Comparison of ENCODE assay signal across 1 cellular context in the genomic region with DNA sequence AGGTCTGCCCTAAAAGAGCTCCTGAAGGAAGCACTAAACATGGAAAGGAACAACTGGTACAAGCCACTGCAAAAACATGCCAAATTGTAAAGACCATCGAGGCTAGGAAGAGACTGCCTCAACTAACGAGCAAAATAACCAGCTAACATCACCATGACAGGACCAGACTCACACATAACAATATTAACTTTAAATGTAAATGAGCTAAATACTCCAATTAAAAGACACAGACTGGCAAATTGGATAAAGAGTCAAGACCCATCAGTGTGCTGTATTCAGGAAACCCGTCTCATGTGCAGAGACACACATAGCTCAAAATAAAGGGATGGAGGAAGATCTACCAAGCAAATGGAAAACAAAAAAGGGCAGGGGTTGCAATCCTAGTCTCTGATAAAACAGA.
DNase-seq lines count a peak whose midpoint lies in the region; ATAC-seq, FAIRE-seq and TF ChIP-seq lines count a peak whose summit lies in the region.
"Not testable (repeated sequence)": the region's sequence is repeated elsewhere in the genome, so short reads cannot be mapped to it uniquely, and the experiment has no call there.

No MANE protein-coding gene starts in this region.

- not testable (repeated sequence) for H3K9me3 ChIP-seq in K562 (replicated peaks; ENCODE audit: control insufficient read depth, insufficient read depth, low read depth, low read length)

- TF ChIP-seq EP300 in K562 (IDR thresholded peaks at IDR 0.05; ENCODE audit: low read length) = not testable (repeated sequence)

- POLR2A ChIA-PET in K562 (lab: Yijun Ruan, JAX) = not testable (repeated sequence)

- not testable (repeated sequence) for TF ChIP-seq POLR2A in K562 (conservative IDR thresholded peaks at IDR 0.05)

- not testable (repeated sequence) for FAIRE-seq in K562 (lab: Jason Lieb, UNC)

- not testable (repeated sequence) for TF ChIP-seq CTCF in K562 (IDR thresholded peaks at IDR 0.05 in 2 of 3, conservative IDR thresholded peaks at IDR 0.05 in 1 of 3; ENCODE audit: insufficient read depth in 2 of 3, low read depth in 1 of 3, low read length in 3 of 3)

- not testable (repeated sequence) for H3K36me3 ChIP-seq in K562 (ENCODE audit: control insufficient read depth, insufficient read depth, low read length)

- H3K4me1 ChIP-seq in K562 (replicated peaks in 1 of 2; ENCODE audit: control insufficient read depth in 2 of 2, insufficient read depth in 2 of 2, low read length in 2 of 2) = not testable (repeated sequence)

- DNase-seq in K562 (ENCODE audit: extremely low read depth in 1 of 4, low spot score in 3 of 4) = not testable (repeated sequence)

- in situ Hi-C loops in K562 (cut with MboI) = not testable (repeated sequence)

- WGBS in K562 (ENCODE audit: insufficient coverage, low coverage, missing lambda C conversion rate) = 11% methylated on average over 3 of the region's 3 CpGs

- H4K20me1 ChIP-seq in K562 (replicated peaks; ENCODE audit: control insufficient read depth, insufficient read depth, low read length) = not testable (repeated sequence)

- H3K4me2 ChIP-seq in K562 (ENCODE audit: insufficient read depth, low read length) = not testable (repeated sequence)

- not testable (repeated sequence) for ATAC-seq in K562

- H3K27me3 ChIP-seq in K562 (ENCODE audit: control insufficient read depth in 2 of 2, insufficient read depth in 2 of 2, low read length in 2 of 2) = not testable (repeated sequence)

- not testable (repeated sequence) for H2AFZ ChIP-seq in K562 (ENCODE audit: low read depth, low read length)

- CTCF ChIA-PET in K562 (lab: Yijun Ruan, JAX; ENCODE audit: low intra/inter-chr PET ratio) = not testable (repeated sequence)

- not testable (repeated sequence) for BruUV-seq in K562 (replicated peaks; lab: Mats Ljungman, UMichigan)

- H3K9me1 ChIP-seq in K562 (ENCODE audit: control insufficient read depth, insufficient read depth, low read length) = not testable (repeated sequence)

- H3K4me3 ChIP-seq in K562 = not testable (repeated sequence)

- H3K79me2 ChIP-seq in K562 (ENCODE audit: control insufficient read depth, insufficient read depth, low read length) = not testable (repeated sequence)

- intact Hi-C loops in K562 (cut with micrococcal nuclease) = loop anchor here (10.0 kb wide), 1 partner anchor 54 kb away; no protein-coding TSS in a partner anchor

- not testable (repeated sequence) for H3K27ac ChIP-seq in K562 (ENCODE audit: extremely low read depth, low read depth, low read length)

- not testable (repeated sequence) for H3K9ac ChIP-seq in K562 (ENCODE audit: insufficient read depth in 1 of 2, low read depth in 2 of 2, low read length in 2 of 2)

- TF ChIP-seq RAD21 in K562 (CRISPR knock-in tag; conservative IDR thresholded peaks at IDR 0.05 in 1 of 2, IDR thresholded peaks at IDR 0.05 in 1 of 2) = not testable (repeated sequence)

TF ChIP-seq in K562, 482 proteins besides CTCF, POLR2A, EP300 and RAD21:
- peak; percentile 94 for TF ChIP-seq ZNF507 (tag; conservative IDR thresholded peaks at IDR 0.05)
- peak; percentile 67 for TF ChIP-seq ZNF354B (CRISPR knock-in tag; IDR thresholded peaks at IDR 0.05)
